8 cellular contexts compared by ENCODE assay signal in the genomic region with DNA sequence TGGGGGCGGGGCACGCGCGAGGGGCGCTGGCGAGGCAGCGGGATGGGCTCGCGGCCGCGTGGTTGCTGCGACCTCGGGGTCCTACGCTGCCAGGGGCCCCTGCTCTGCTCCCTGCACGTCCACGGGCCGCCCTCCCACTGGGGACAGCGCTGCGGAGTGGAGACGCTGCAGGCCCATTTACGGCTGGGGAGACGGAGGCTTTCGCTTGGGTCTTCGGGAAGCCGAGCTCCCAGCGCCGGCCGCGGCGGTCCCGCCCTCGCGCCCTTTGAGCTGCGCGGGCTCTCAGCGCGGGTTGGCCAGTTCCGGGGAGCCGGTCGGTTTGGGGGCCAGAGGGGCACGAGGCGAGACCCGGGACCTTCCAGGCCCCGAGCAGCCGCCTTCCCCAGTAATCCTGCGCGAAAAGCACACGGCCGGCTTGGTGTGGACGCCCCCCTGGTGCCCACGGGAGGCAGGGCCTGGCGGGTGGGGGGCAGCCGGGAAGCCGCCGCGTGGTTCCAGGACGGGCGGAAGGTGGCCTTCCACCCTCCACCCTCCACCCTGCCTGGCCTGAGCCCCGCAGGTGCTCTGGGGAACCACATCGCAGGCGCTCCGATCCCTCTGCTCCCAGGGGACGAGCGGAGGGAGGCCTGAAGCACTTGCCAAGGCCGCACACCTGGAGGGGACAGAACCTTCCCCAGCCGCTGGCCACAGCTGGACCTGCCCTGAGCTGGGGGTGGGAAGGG. TPM values are rescaled to one million over a fixed set of nuclear protein-coding genes. Genes with fewer than 3 reads are reported as not detected.
DNase-seq lines count a peak whose midpoint lies in the region; ATAC-seq and TF ChIP-seq lines count a peak whose summit lies in the region.

No MANE protein-coding gene starts in this region.

- H3K9me3 ChIP-seq in T-helper 17 cell (ENCODE audit: control insufficient read depth, low read length, poor library complexity, severe bottlenecking) (no peaks in the 10 kb centered on the region), neuron (ENCODE audit: low read length) (no peaks in the 10 kb centered on the region)

- H3K36me3 Mint-ChIP-seq in T-helper 17 cell (ENCODE audit: low read depth): no peaks in the 10 kb centered on the region

- DNase-seq in NCI-H146 (lab: John Stamatoyannopoulos, UW) (peak; percentile 65), NCI-H146 treated with DMSO at 0.1 percent for 48 hours (lab: John Stamatoyannopoulos, UW; ENCODE audit: unreplicated experiment) (no peak), GM20000 (ENCODE audit: low spot score) (peak; percentile 86), T-helper 17 cell (no peak), mucosa of gallbladder (ENCODE audit: low spot score) (no peak)

- no peak overlapping the region for H3K27ac Mint-ChIP-seq in T-helper 17 cell

- H2AFZ ChIP-seq in neuron (ENCODE audit: low read depth, low read length): peak overlapping the region; percentile 20

- peak overlapping the region; percentile 94 for H3K4me3 ChIP-seq in neuron (ENCODE audit: low read length)

- peaks cover 7% of the 10 kb centered on the region for H3K27me3 ChIP-seq in neuron (ENCODE audit: insufficient read depth, low read length)

- peak overlapping the region; percentile 86 for H3K4me3 Mint-ChIP-seq in T-helper 17 cell

- H3K27me3 Mint-ChIP-seq in T-helper 17 cell: no peaks in the 10 kb centered on the region

- peaks cover 21% of the 10 kb centered on the region for H3K4me1 ChIP-seq in neuron (ENCODE audit: insufficient read depth, low read length)

- no peak for TF ChIP-seq CTCF in GM20000 (IDR thresholded peaks at IDR 0.05; ENCODE audit: extremely low read depth, missing control alignments)

- peak; percentile 5 for ATAC-seq in HG03520 (IDR thresholded peaks at IDR 0.05; ENCODE audit: unreplicated experiment)
- ATAC-seq in T-helper 17 cell: peak; percentile 38
- ATAC-seq in esophagus mucosa: peak; percentile 0

- peaks cover 34% of the 10 kb centered on the region for H3K4me1 Mint-ChIP-seq in T-helper 17 cell

- peaks cover 21% of the 10 kb centered on the region for H3K36me3 ChIP-seq in neuron (ENCODE audit: insufficient read depth, low read length)

RNA-seq across cellular contexts. Expression of a gene that starts 0.6 kb away (rescaled TPM):
- total RNA-seq in T-helper 17 cell: 1 to 10 TPM; 7.3 to 8.3 TPM
- total RNA-seq in esophagus mucosa: 17.7 TPM
- 17.9 TPM for total RNA-seq in mucosa of gallbladder

RNA-seq across cellular contexts. Expression of a gene that starts 21.3 kb away (rescaled TPM):
- total RNA-seq in T-helper 17 cell (10 to 100 TPM; 68.4 to 70.0 TPM), esophagus mucosa (167 TPM), mucosa of gallbladder (172 TPM)

RNA-seq across cellular contexts. Expression of a gene that starts 21.6 kb away (rescaled TPM):
- total RNA-seq in T-helper 17 cell (1 to 10 TPM; 7.0 to 8.4 TPM), esophagus mucosa (8.4 TPM), mucosa of gallbladder (24.4 TPM)

Comparison
In these comparisons a context has a peak if more than half of its experiments do, and no peak if none do; other contexts are left out.
1. DNase-seq: peak in NCI-H146 (single experiment) and GM20000 (single experiment); none in NCI-H146 treated with DMSO at 0.1 percent for 48 hours (single experiment), T-helper 17 cell (0 of 3) and mucosa of gallbladder (single experiment).
2. Peak in every context shown above with its lines, with median percentiles within 50 percentile points of each other: ATAC-seq.